13 cellular contexts compared by ENCODE assay signal in the genomic region with DNA sequence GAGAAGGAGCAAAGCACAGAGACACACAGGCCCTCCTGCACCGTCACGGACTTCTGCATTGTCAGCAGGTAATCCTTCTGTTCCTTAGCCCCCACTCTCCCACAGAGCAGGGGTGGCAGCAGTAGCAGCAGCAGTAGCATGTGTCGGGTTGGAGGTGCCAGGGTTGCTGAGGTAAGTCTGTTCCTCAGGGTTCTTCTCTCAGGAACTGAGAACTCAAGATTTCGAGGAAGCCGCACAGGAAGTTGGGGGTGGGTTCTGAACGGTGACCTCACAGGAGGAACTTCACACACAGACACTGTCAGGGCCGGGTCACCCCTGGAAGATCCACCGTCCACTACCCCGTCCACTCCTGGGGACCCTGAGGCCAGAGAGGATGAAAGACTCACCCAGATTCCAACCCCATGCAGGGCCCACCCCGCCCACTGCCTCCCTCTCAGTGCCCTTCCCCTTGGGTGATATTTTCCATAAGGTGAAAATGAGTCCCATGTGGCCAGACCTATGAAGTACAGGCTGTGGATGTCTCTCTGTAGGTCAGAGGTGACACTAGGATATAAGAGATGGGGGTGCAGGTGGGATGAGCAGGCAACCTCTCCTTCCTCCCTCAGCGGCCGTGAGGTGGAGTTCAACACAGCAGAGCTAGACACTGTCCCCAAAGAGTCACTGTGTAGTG. TPM values are rescaled to one million over a fixed set of nuclear protein-coding genes. Genes with fewer than 3 reads are reported as not detected.
DNase-seq lines count a peak whose midpoint lies in the region; ATAC-seq, FAIRE-seq and TF ChIP-seq lines count a peak whose summit lies in the region.
"Had no signal": no experiment of that assay in that cellular context is flagged by ENCODE, and none has a peak within 500 bp of the region (broad histone marks: within the 10 kb centered on the region; RNA-seq: fewer than 3 reads in every experiment).

A gene (minus strand): TSS at position 207 of the 670 bp plus-strand sequence. CDS start 67 bp downstream, at position 140.

- no peak for TF ChIP-seq POLR2A in Peyer's patch (IDR thresholded peaks at IDR 0.05)
- TF ChIP-seq POLR2A in K562 (conservative IDR thresholded peaks at IDR 0.05), result no peak

- no peak for TF ChIP-seq EP300 in K562 (IDR thresholded peaks at IDR 0.05; ENCODE audit: low read length)

- no peaks in the 10 kb centered on the region; the same call in 2 of the 3 replicates for H3K79me2 ChIP-seq in K562 (ENCODE audit: control insufficient read depth, insufficient read depth, low read length)

- peak; percentile 9 for DNase-seq in GM12865 (ENCODE audit: low read depth)
- peak in 2 of 3 donors; percentile 62 to 68 for DNase-seq in Peyer's patch
- DNase-seq in K562 (ENCODE audit: extremely low read depth in 1 of 4, low spot score in 3 of 4), result peak in 1 of 4 experiments; percentile 29
- peak; percentile 54 for DNase-seq in pons (ENCODE audit: low spot score)
- no peak for DNase-seq in HK-2 (ENCODE audit: unreplicated experiment)
- DNase-seq in NCI-H1694 treated with DMSO at 0.1 percent for 48 hours (lab: John Stamatoyannopoulos, UW), result no peak
- DNase-seq in HT-29 (ENCODE audit: low spot score), result no peak
- no peak for DNase-seq in NCI-H2107 treated with DMSO at 0.1 percent for 48 hours (lab: John Stamatoyannopoulos, UW; ENCODE audit: unreplicated experiment)
- DNase-seq: OCI-M1 had no signal

- no peaks in the 10 kb centered on the region for H3K27me3 ChIP-seq in Peyer's patch
- no peaks in the 10 kb centered on the region for H3K27me3 ChIP-seq in K562 (ENCODE audit: control insufficient read depth in 2 of 2, insufficient read depth in 2 of 2, low read length in 2 of 2)
- H3K27me3 ChIP-seq: ascending aorta had no signal

- no TSS peak for BruUV-seq in K562 (replicated peaks; lab: Mats Ljungman, UMichigan)

- no peak for ATAC-seq in K562
- ATAC-seq: GM23338 had no signal

- H3K4me1 ChIP-seq in Peyer's patch, result no peaks in the 10 kb centered on the region
- peaks cover 24 to 27% of the 10 kb centered on the region in 2 experiments for H3K4me1 ChIP-seq in K562 (replicated peaks in 1 of 2; ENCODE audit: control insufficient read depth in 2 of 2, insufficient read depth in 2 of 2, low read length in 2 of 2)
- H3K4me1 ChIP-seq: ascending aorta had no signal

- H4K20me1 ChIP-seq in K562 (replicated peaks; ENCODE audit: control insufficient read depth, insufficient read depth, low read length), result no peaks in the 10 kb centered on the region

- CTCF ChIA-PET in K562 (lab: Yijun Ruan, JAX; ENCODE audit: low intra/inter-chr PET ratio), result no interaction called here

- 67% methylated on average over 9 of the region's 12 CpGs for whole genome bisulfite sequencing in K562 (ENCODE audit: insufficient coverage, low coverage, missing lambda C conversion rate)

- in situ Hi-C loops in K562 (cut with MboI), result no loop called here

- intact Hi-C loops in K562 (cut with micrococcal nuclease), result no loop called here

- no peak for TF ChIP-seq RAD21 in K562 (CRISPR knock-in tag; conservative IDR thresholded peaks at IDR 0.05 in 1 of 2, IDR thresholded peaks at IDR 0.05 in 1 of 2)

- H3K27ac ChIP-seq in Peyer's patch (peak within 1 kb of the TSS in 1 of 4 donors; percentile 42), K562 (ENCODE audit: extremely low read depth, low read depth, low read length) (peak within 1 kb of the TSS; percentile 17; the same call in 1 of the 3 replicates)
- H3K27ac ChIP-seq: ascending aorta, VCaP had no signal

- H3K4me2 ChIP-seq in K562 (ENCODE audit: insufficient read depth, low read length), result peak within 1 kb of the TSS; percentile 45
- H3K4me2 ChIP-seq: GM23338 had no signal

- POLR2A ChIA-PET in K562 (lab: Yijun Ruan, JAX), result no interaction called here

- TF ChIP-seq CTCF in GM12865 (IDR thresholded peaks at IDR 0.05; ENCODE audit: insufficient read depth, low read depth, low read length, missing control alignments) (no peak), Peyer's patch (IDR thresholded peaks at IDR 0.05) (no peak), K562 (IDR thresholded peaks at IDR 0.05 in 2 of 3, conservative IDR thresholded peaks at IDR 0.05 in 1 of 3; ENCODE audit: insufficient read depth in 2 of 3, low read depth in 1 of 3, low read length in 3 of 3) (no peak)

- H3K9me3 ChIP-seq in Peyer's patch (no peaks in the 10 kb centered on the region), K562 (replicated peaks; ENCODE audit: control insufficient read depth, insufficient read depth, low read depth, low read length) (no peaks in the 10 kb centered on the region; the same call in 1 of the 2 replicates)
- H3K9me3 ChIP-seq: ascending aorta had no signal

- no peak for FAIRE-seq in K562 (lab: Jason Lieb, UNC)
- FAIRE-seq: endometrium had no signal

- H3K4me3 ChIP-seq in GM12865 (ENCODE audit: low read depth, low read length) (no peak within 1 kb of the TSS), Peyer's patch (peak within 1 kb of the TSS in 2 of 4 donors; percentile 4 to 14), K562 (no peak within 1 kb of the TSS)
- H3K4me3 ChIP-seq: ascending aorta, GM23338 had no signal

- no peaks in the 10 kb centered on the region for H3K36me3 ChIP-seq in Peyer's patch
- H3K36me3 ChIP-seq in K562 (ENCODE audit: control insufficient read depth, insufficient read depth, low read length), result no peaks in the 10 kb centered on the region
- H3K36me3 ChIP-seq: ascending aorta had no signal

- peak within 1 kb of the TSS in 1 of 2 experiments; percentile 69; a peak in 2 of 4 replicates for H3K9ac ChIP-seq in K562 (ENCODE audit: insufficient read depth in 1 of 2, low read depth in 2 of 2, low read length in 2 of 2)

- H2AFZ ChIP-seq in K562 (ENCODE audit: low read depth, low read length), result peak within 1 kb of the TSS; percentile 87
- H2AFZ ChIP-seq: GM23338 had no signal

- no peaks in the 10 kb centered on the region for H3K9me1 ChIP-seq in K562 (ENCODE audit: control insufficient read depth, insufficient read depth, low read length)

TF ChIP-seq in K562, 482 proteins besides CTCF, POLR2A, EP300 and RAD21 (continues in another document):
- peak; percentile 44; the same call in 1 of the 2 replicates for TF ChIP-seq ZNF316 (IDR thresholded peaks at IDR 0.05)
- no peak for TF ChIP-seq ZNF431 (CRISPR knock-in tag; IDR thresholded peaks at IDR 0.05)
- TF ChIP-seq FOXJ2 (tag; IDR thresholded peaks at IDR 0.05), result no peak
- no peak for TF ChIP-seq MEIS2 (IDR thresholded peaks at IDR 0.05; ENCODE audit: partially characterized antibody)
- TF ChIP-seq SPI1 (IDR thresholded peaks at IDR 0.05; ENCODE audit: borderline replicate concordance, low read depth, low read length), result 0 out of 2 replicates have a peak, but pooled peaks have one; percentile 11
- TF ChIP-seq, protein P1, sequence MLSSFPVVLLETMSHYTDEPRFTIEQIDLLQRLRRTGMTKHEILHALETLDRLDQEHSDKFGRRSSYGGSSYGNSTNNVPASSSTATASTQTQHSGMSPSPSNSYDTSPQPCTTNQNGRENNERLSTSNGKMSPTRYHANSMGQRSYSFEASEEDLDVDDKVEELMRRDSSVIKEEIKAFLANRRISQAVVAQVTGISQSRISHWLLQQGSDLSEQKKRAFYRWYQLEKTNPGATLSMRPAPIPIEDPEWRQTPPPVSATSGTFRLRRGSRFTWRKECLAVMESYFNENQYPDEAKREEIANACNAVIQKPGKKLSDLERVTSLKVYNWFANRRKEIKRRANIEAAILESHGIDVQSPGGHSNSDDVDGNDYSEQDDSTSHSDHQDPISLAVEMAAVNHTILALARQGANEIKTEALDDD (IDR thresholded peaks at IDR 0.05), result no peak
- TF ChIP-seq, protein P2, sequence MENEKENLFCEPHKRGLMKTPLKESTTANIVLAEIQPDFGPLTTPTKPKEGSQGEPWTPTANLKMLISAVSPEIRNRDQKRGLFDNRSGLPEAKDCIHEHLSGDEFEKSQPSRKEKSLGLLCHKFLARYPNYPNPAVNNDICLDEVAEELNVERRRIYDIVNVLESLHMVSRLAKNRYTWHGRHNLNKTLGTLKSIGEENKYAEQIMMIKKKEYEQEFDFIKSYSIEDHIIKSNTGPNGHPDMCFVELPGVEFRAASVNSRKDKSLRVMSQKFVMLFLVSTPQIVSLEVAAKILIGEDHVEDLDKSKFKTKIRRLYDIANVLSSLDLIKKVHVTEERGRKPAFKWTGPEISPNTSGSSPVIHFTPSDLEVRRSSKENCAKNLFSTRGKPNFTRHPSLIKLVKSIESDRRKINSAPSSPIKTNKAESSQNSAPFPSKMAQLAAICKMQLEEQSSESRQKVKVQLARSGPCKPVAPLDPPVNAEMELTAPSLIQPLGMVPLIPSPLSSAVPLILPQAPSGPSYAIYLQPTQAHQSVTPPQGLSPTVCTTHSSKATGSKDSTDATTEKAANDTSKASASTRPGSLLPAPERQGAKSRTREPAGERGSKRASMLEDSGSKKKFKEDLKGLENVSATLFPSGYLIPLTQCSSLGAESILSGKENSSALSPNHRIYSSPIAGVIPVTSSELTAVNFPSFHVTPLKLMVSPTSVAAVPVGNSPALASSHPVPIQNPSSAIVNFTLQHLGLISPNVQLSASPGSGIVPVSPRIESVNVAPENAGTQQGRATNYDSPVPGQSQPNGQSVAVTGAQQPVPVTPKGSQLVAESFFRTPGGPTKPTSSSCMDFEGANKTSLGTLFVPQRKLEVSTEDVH (IDR thresholded peaks at IDR 0.05; ENCODE audit: low read depth, partially characterized antibody), result no peak

RNA-seq across cellular contexts. Expression of the gene that starts here (rescaled TPM):
- 1 to 10 TPM in 2 of 4 donors, not detected in 2; 2.5 to 3.3 TPM for total RNA-seq in Peyer's patch
- total RNA-seq in K562 (2011; cell fraction: chromatin; rRNA removed; ENCODE audit: low replicate concordance), result 1.7 and 3.3 TPM in 2 replicates
- 3.0 TPM in 2 replicates for total RNA-seq in K562 (2011; cell fraction: nucleolus; rRNA removed)
- total RNA-seq in K562 (2011; cell fraction: nucleoplasm; rRNA removed), result 2.5 and 2.7 TPM in 2 replicates
- total RNA-seq in K562 (2014; rRNA removed), result 0.45 and 0.69 TPM in 2 replicates
- 0.26 and 0.33 TPM in 2 replicates for total RNA-seq in K562 (2014; rRNA removed; fragmentation: Illumina TruSeq; extraction: Trizol)
- total RNA-seq in K562 (2015; rRNA removed; fragmentation: Illumina TruSeq; extraction: Trizol), result 0.83 and 0.90 TPM in 2 replicates
- total RNA-seq in K562 (2021), result 0.69 and 0.83 TPM in 2 replicates
- 1.3 and 3.1 TPM in 2 replicates for polyA plus RNA-seq in K562 (2011; rRNA removed)
- 1.9 and 2.3 TPM in 2 replicates for polyA plus RNA-seq in K562 (2011; cell fraction: cytosol; rRNA removed)
- polyA plus RNA-seq in K562 (2011; cell fraction: nucleus; rRNA removed), result 7.8 and 9.4 TPM in 2 replicates
- 0.90 and 2.6 TPM in 2 replicates for polyA plus RNA-seq in K562 (2012)
- 0.61 and 1.3 TPM in 2 replicates for polyA plus RNA-seq in K562 (2014; fragmentation: Illumina TruSeq; extraction: Trizol)
- under 1 TPM; 0.08 to 0.10 TPM for polyA plus RNA-seq in K562 (2014; fragmentation: Nextera tagmentation; extraction: Ambion mirVana)
- 0.54 and 0.85 TPM in 2 replicates for polyA plus RNA-seq in K562 (2014; rRNA removed)
- polyA minus RNA-seq in K562 (2011; rRNA and poly(A)+ RNA removed), result 2.0 and 2.7 TPM in 2 replicates
- 1.5 TPM in 1 of 2 replicates, not detected in the other for polyA minus RNA-seq in K562 (2011; cell fraction: cytosol; rRNA and poly(A)+ RNA removed)
- 2.7 and 6.8 TPM in 2 replicates for polyA minus RNA-seq in K562 (2011; cell fraction: nucleus; rRNA and poly(A)+ RNA removed)
- total RNA-seq in HT-29 (2014; rRNA removed; shearing (Covaris generic)), result not detected in 2 replicates
- total RNA-seq: ascending aorta, GM23338 had no signal
- polyA plus RNA-seq: GM23338 had no signal

Comparison
In these comparisons a context has a peak if more than half of its experiments do, and no peak if none do; other contexts are left out.
1. DNase-seq: peak in GM12865 (single experiment), Peyer's patch (2 of 3) and pons (single experiment); none in HK-2 (single experiment), NCI-H1694 treated with DMSO at 0.1 percent for 48 hours (single experiment), HT-29 (single experiment) and NCI-H2107 treated with DMSO at 0.1 percent for 48 hours (single experiment).